In genomic region chr15:84863480-84864428, GRCh38 we compare ENCODE assay signal across 18 cellular contexts. TPM values are rescaled to one million over a fixed set of nuclear protein-coding genes. Genes with fewer than 3 reads are reported as not detected.
DNase-seq lines count a peak whose midpoint lies in the region; ATAC-seq and TF ChIP-seq lines count a peak whose summit lies in the region.
"Had no signal": no experiment of that assay in that cellular context is flagged by ENCODE, and none has a peak within 500 bp of the region (broad histone marks: within the 10 kb centered on the region; RNA-seq: fewer than 3 reads in every experiment).

No MANE protein-coding gene starts in this region.

- no peaks in the 10 kb centered on the region for H3K27me3 ChIP-seq in ascending aorta
- no peaks in the 10 kb centered on the region for H3K27me3 ChIP-seq in heart left ventricle
- no peaks in the 10 kb centered on the region for H3K27me3 ChIP-seq in gastrocnemius medialis

- H3K4me1 Mint-ChIP-seq in activated CD4-positive, alpha-beta T cell treated with anti-CD3 and anti-CD28 coated beads for 36 hours, result no peaks in the 10 kb centered on the region
- H3K4me1 Mint-ChIP-seq: activated CD4-positive, alpha-beta T cell treated with anti-CD3 and anti-CD28 coated beads, Interleukin-2, amount 10 ng/mL, durations not matched to agents 7 days and 5 days; CD4-positive, alpha-beta memory T cell had no signal

- no peaks in the 10 kb centered on the region for H3K27me3 Mint-ChIP-seq in activated CD4-positive, alpha-beta T cell treated with anti-CD3 and anti-CD28 coated beads for 36 hours
- H3K27me3 Mint-ChIP-seq: activated CD4-positive, alpha-beta T cell treated with anti-CD3 and anti-CD28 coated beads, Interleukin-2, amount 10 ng/mL, durations not matched to agents 7 days and 5 days; CD4-positive, alpha-beta memory T cell had no signal

- H3K9me3 Mint-ChIP-seq in activated CD4-positive, alpha-beta T cell treated with anti-CD3 and anti-CD28 coated beads for 36 hours (ENCODE audit: low read depth), result no peaks in the 10 kb centered on the region
- H3K9me3 Mint-ChIP-seq: activated CD4-positive, alpha-beta T cell treated with anti-CD3 and anti-CD28 coated beads, Interleukin-2, amount 10 ng/mL, durations not matched to agents 7 days and 5 days; activated T-cell treated with anti-CD3 and anti-CD28 coated beads, Interleukin-2, amount 50 U/mL, for 72 hours; CD4-positive, alpha-beta memory T cell had no signal

- H3K4me3 Mint-ChIP-seq in activated CD4-positive, alpha-beta T cell treated with anti-CD3 and anti-CD28 coated beads for 36 hours, result no peak overlapping the region
- H3K4me3 Mint-ChIP-seq: activated CD4-positive, alpha-beta T cell treated with anti-CD3 and anti-CD28 coated beads, Interleukin-2, amount 10 ng/mL, durations not matched to agents 7 days and 5 days; activated T-cell treated with anti-CD3 and anti-CD28 coated beads, Interleukin-2, amount 50 U/mL, for 72 hours; CD4-positive, alpha-beta memory T cell had no signal

- H3K27ac ChIP-seq in ascending aorta, result peak overlapping the region; percentile 4 to 44
- H3K27ac ChIP-seq in heart left ventricle, result peak overlapping the region in 11 of 12 donors; percentile 30 to 81 (median 52)
- peak overlapping the region; percentile 21 to 58 (median 45) for H3K27ac ChIP-seq in gastrocnemius medialis

- H3K4me1 ChIP-seq in ascending aorta, result peaks cover 6 to 16% of the 10 kb centered on the region in 2 donors
- peaks cover 0 to 38% (median 20%) of the 10 kb centered on the region in 12 donors for H3K4me1 ChIP-seq in heart left ventricle
- H3K4me1 ChIP-seq in gastrocnemius medialis, result peaks cover 4 to 10% of the 10 kb centered on the region in 2 donors

- H3K4me3 ChIP-seq in ascending aorta, result peak overlapping the region in 1 of 2 donors; percentile 17
- peak overlapping the region in 6 of 12 donors; percentile 0 to 32 (median 17) for H3K4me3 ChIP-seq in heart left ventricle
- H3K4me3 ChIP-seq in gastrocnemius medialis, result no peak overlapping the region

- no peak overlapping the region for H3K27ac Mint-ChIP-seq in activated CD4-positive, alpha-beta T cell treated with anti-CD3 and anti-CD28 coated beads for 36 hours
- H3K27ac Mint-ChIP-seq: activated CD4-positive, alpha-beta T cell treated with anti-CD3 and anti-CD28 coated beads, Interleukin-2, amount 10 ng/mL, durations not matched to agents 7 days and 5 days; activated T-cell treated with anti-CD3 and anti-CD28 coated beads, Interleukin-2, amount 50 U/mL, for 72 hours; CD4-positive, alpha-beta memory T cell had no signal

- POLR2A ChIA-PET in activated CD4-positive, alpha-beta T cell treated with anti-CD3 and anti-CD28 coated beads for 36 hours (lab: Charles Lee), result no interaction called here

- peak; percentile 24 to 40 (median 34) for ATAC-seq in heart left ventricle
- no peak for ATAC-seq in gastrocnemius medialis
- no peak for ATAC-seq in activated CD4-positive, alpha-beta T cell treated with anti-CD3 and anti-CD28 coated beads for 36 hours
- ATAC-seq: activated T-cell treated with anti-CD3 and anti-CD28 coated beads, Interleukin-2, amount 50 U/mL, for 72 hours had no signal

- peak; percentile 29 to 66 (median 37) for TF ChIP-seq CTCF in ascending aorta (IDR thresholded peaks at IDR 0.05)
- peak in 10 of 12 donors; percentile 26 to 56 (median 42) for TF ChIP-seq CTCF in heart left ventricle (IDR thresholded peaks at IDR 0.05)
- no peak for TF ChIP-seq CTCF in gastrocnemius medialis (IDR thresholded peaks at IDR 0.05 in 4 of 5, conservative IDR thresholded peaks at IDR 0.05 in 1 of 5)

- H3K9me3 ChIP-seq in ascending aorta (no peaks in the 10 kb centered on the region), heart left ventricle (no peaks in the 10 kb centered on the region), gastrocnemius medialis (no peaks in the 10 kb centered on the region)

- WGBS in heart left ventricle, 4 donors, result 63 to 70% (median 65%) methylated on average over 11 to 13 of the region's 13 CpGs

- TF ChIP-seq POLR2A in heart left ventricle (IDR thresholded peaks at IDR 0.05) (no peak), gastrocnemius medialis (IDR thresholded peaks at IDR 0.05) (no peak)

- no peaks in the 10 kb centered on the region for H3K36me3 Mint-ChIP-seq in activated CD4-positive, alpha-beta T cell treated with anti-CD3 and anti-CD28 coated beads for 36 hours (ENCODE audit: low read depth)
- H3K36me3 Mint-ChIP-seq: CD4-positive, alpha-beta memory T cell had no signal

- peak; percentile 3 for DNase-seq in G401 (ENCODE audit: low spot score)
- peak in 1 of 2 donors; percentile 64 for DNase-seq in ascending aorta (ENCODE audit: low spot score in 2 of 2)
- DNase-seq in heart left ventricle, result peak in 1 of 5 donors; percentile 47
- DNase-seq in gastrocnemius medialis, result no peak
- DNase-seq in activated CD4-positive, alpha-beta T cell treated with anti-CD3 and anti-CD28 coated beads for 36 hours, result no peak
- DNase-seq in kidney glomerular epithelial cell (lab: John Stamatoyannopoulos, UW), result no peak
- no peak for DNase-seq in DMS79 treated with DMSO at 0.1 percent for 48 hours (lab: John Stamatoyannopoulos, UW)
- no peak for DNase-seq in cortex of kidney (lab: John Stamatoyannopoulos, UW)
- DNase-seq: activated CD4-positive, alpha-beta T cell treated with anti-CD3 and anti-CD28 coated beads, Interleukin-2, amount 10 ng/mL, durations not matched to agents 7 days and 5 days; activated T-cell treated with anti-CD3 and anti-CD28 coated beads, Interleukin-2, amount 50 U/mL, for 72 hours; amniotic stem cell; CD4-positive, alpha-beta memory T cell; GDM1; islet precursor cell; NCI-H1694 treated with DMSO at 0.1 percent for 48 hours; NCI-H526; stimulated activated CD4-positive, alpha-beta T cell treated with anti-CD3 and anti-CD28 coated beads, Interleukin-2, amount 100 ng/mL, for 24 hours had no signal

- intact Hi-C loops in ascending aorta (cut with DNase I) (loop anchor here (1.0 to 10.0 kb wide), 3 partner anchors 19 to 181 kb away; no protein-coding TSS in a partner anchor), heart left ventricle (cut with DNase I) (loop anchor here in 9 of 10 donors (1.0 to 10.0 kb wide), 5 partner anchors 49 to 181 kb away; no protein-coding TSS in a partner anchor), gastrocnemius medialis (cut with DNase I; ENCODE audit: low total_unique reads) (loop anchor here (5.0 kb wide), 1 partner anchor 64 kb away; no protein-coding TSS in a partner anchor)
- intact Hi-C loops in activated CD4-positive, alpha-beta T cell treated with anti-CD3 and anti-CD28 coated beads for 36 hours (cut with DNase I, micrococcal nuclease), result no loop called here

- H3K36me3 ChIP-seq in ascending aorta (peaks cover 29 to 34% of the 10 kb centered on the region in 2 donors), heart left ventricle (peaks cover 0 to 94% (median 51%) of the 10 kb centered on the region in 9 donors), gastrocnemius medialis (peaks cover 3 to 99% of the 10 kb centered on the region in 2 donors)

- in situ Hi-C loops in G401 (cut with HindIII; ENCODE audit: low sequenced_read_pairs) (no loop called here), gastrocnemius medialis (cut with MboI; ENCODE audit: low sequenced_read_pairs in 4 of 4) (no loop called here)

- CTCF ChIA-PET in activated CD4-positive, alpha-beta T cell treated with anti-CD3 and anti-CD28 coated beads for 36 hours (lab: Charles Lee), result interaction anchor here (0.7 to 1.1 kb wide), 3 partner anchors 19 to 276 kb away, joined by 3 to 4 read pairs (median 3); no protein-coding TSS in a partner anchor

RNA-seq across cellular contexts. Expression of gene SLC28A1, which starts 20.7 kb away (rescaled TPM):
- not detected in 2 replicates for total RNA-seq in G401 (2014; rRNA removed; shearing (Covaris generic))
- total RNA-seq in ascending aorta (not detected), heart left ventricle (1 to 10 TPM in 3 of 9 donors, under 1 TPM in 5, not detected in 1; 0.14 to 2.9 (median 0.74) TPM), gastrocnemius medialis (under 1 TPM in 1 of 4 donors, not detected in 3; 0.47 TPM)
- polyA plus RNA-seq in heart left ventricle, result 1 to 10 TPM in 1 of 2 donors, under 1 TPM in 1; 0.17 to 1.9 TPM
- total RNA-seq in activated CD4-positive, alpha-beta T cell treated with anti-CD3 and anti-CD28 coated beads for 36 hours, result not detected
- total RNA-seq: activated CD4-positive, alpha-beta T cell treated with anti-CD3 and anti-CD28 coated beads, Interleukin-2, amount 10 ng/mL, durations not matched to agents 7 days and 5 days; activated T-cell treated with anti-CD3 and anti-CD28 coated beads, Interleukin-2, amount 50 U/mL, for 72 hours; CD4-positive, alpha-beta memory T cell; T-helper 1 cell treated with Interleukin-12 subunit alpha and Interleukin-12 subunit beta and Interleukin-4 antibody, amounts not matched to agents 30 ng/mL and 1 ng/mL, for 36 hours had no signal
- polyA plus RNA-seq: CD4-positive, alpha-beta memory T cell had no signal

RNA-seq across cellular contexts. Expression of gene ALPK3, which starts 46.6 kb away (rescaled TPM):
- total RNA-seq in G401 (2014; rRNA removed; shearing (Covaris generic)), result 0.06 and 0.20 TPM in 2 replicates
- total RNA-seq in ascending aorta (38.0 TPM), heart left ventricle (100 to 1,000 TPM in 8 of 9 donors, 10 to 100 TPM in 1; 82.2 to 258 (median 172) TPM), gastrocnemius medialis (100 to 1,000 TPM; 131 to 406 (median 305) TPM)
- 100 to 1,000 TPM; 110 to 144 TPM for polyA plus RNA-seq in heart left ventricle
- total RNA-seq in activated CD4-positive, alpha-beta T cell treated with anti-CD3 and anti-CD28 coated beads for 36 hours, result under 1 TPM; 0.05 TPM

Comparison
In these comparisons a context has a peak if more than half of its experiments do, and no peak if none do; other contexts are left out.
1. CTCF ChIP-seq: peak in ascending aorta (3 of 3) and heart left ventricle (10 of 12); none in gastrocnemius medialis (0 of 5).
2. ATAC-seq: peak in heart left ventricle (4 of 4); none in gastrocnemius medialis (0 of 2) and activated CD4-positive, alpha-beta T cell treated with anti-CD3 and anti-CD28 coated beads for 36 hours (single experiment).
3. RNA of gene ALPK3, which starts 46.6 kb away (total RNA-seq): 131 to 406 TPM in gastrocnemius medialis, 82.2 to 258 TPM in heart left ventricle and 38.0 TPM in ascending aorta (single experiment); 0.06 to 0.20 TPM in G401 and 0.05 TPM in activated CD4-positive, alpha-beta T cell treated with anti-CD3 and anti-CD28 coated beads for 36 hours; every median in the first group is over 10 times any median in the second.
4. intact Hi-C loops: an anchor here in ascending aorta (1.0 to 10.0 kb wide), heart left ventricle (1.0 to 10.0 kb wide) and gastrocnemius medialis (5.0 kb wide); none called in activated CD4-positive, alpha-beta T cell treated with anti-CD3 and anti-CD28 coated beads for 36 hours.
5. Peak in every context shown above with its lines, with median percentiles within 50 percentile points of each other: H3K27ac ChIP-seq.